ENCODE assay signal across 32 cellular contexts in the genomic region with DNA sequence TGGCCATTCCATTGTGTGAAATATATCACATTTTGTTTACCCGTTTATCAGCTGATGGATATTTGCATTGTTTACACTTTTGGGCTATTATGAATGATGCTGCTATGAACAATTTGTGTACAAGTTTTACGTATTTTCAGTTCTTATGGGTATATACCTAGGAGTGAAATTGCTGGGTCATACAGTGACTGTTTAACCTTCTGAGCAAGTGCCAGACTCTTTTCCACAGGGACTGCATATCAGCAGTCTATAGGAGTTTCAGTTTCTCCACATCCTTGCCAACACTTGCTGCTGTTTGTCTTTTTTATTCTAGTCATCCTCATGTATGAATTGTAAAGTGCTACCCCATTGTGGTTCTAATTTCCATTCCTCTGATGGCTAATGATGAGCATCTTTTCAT.
"Had no signal": no experiment of that assay in that cellular context is flagged by ENCODE, and none has a peak within 500 bp of the region (broad histone marks: within the 10 kb centered on the region; RNA-seq: fewer than 3 reads in every experiment).

No MANE protein-coding gene starts in this region.

- ATAC-seq: activated CD8-positive, alpha-beta memory T cell treated with anti-CD3 and anti-CD28 coated beads, Interleukin-2, amount 10 ng/mL, durations not matched to agents 7 days and 5 days; activated CD8-positive, alpha-beta T cell treated with anti-CD3 and anti-CD28 coated beads, Interleukin-2, amount 10 ng/mL, durations not matched to agents 7 days and 5 days; activated naive CD4-positive, alpha-beta T cell treated with anti-CD3 and anti-CD28 coated beads, Interleukin-2, amount 50 U/mL, for 72 hours; effector memory CD8-positive, alpha-beta T cell; foreskin keratinocyte; gastrocnemius medialis; heart left ventricle had no signal

- H3K9me3 Mint-ChIP-seq: activated B cell treated with CpG ODN at 0.5 μM for 24 hours; activated CD4-positive, alpha-beta memory T cell treated with anti-CD3 and anti-CD28 coated beads for 36 hours; activated CD4-positive, alpha-beta T cell treated with anti-CD3 and anti-CD28 coated beads, Interleukin-2, amount 10 ng/mL, durations not matched to agents 24 days and 14 days; activated naive CD4-positive, alpha-beta T cell treated with anti-CD3 and anti-CD28 coated beads, Interleukin-2, amount 10 ng/mL, durations not matched to agents 7 days and 5 days; activated naive CD4-positive, alpha-beta T cell treated with anti-CD3 and anti-CD28 coated beads, Interleukin-2, amount 50 U/mL, for 72 hours; activated T-helper 1 cell treated with anti-CD3 and anti-CD28 coated beads, Interleukin-12 subunit alpha, Interleukin-12 subunit beta, Interleukin-2, Interleukin-4 antibody, amounts not matched to agents 30 ng/mL and 10 ng/mL and 1 ng/mL, durations not matched to agents 14 hours and 24 hours and 36 hours; central memory CD8-positive, alpha-beta T cell; effector memory CD8-positive, alpha-beta T cell had no signal

- H3K4me1 ChIP-seq: esophagus muscularis mucosa, foreskin keratinocyte, gastrocnemius medialis had no signal

- DNase-seq: activated B cell treated with CpG ODN at 0.5 μM for 24 hours; activated CD4-positive, alpha-beta memory T cell treated with anti-CD3 and anti-CD28 coated beads for 36 hours; activated CD4-positive, alpha-beta T cell treated with anti-CD3 and anti-CD28 coated beads for 1 hour; activated CD4-positive, alpha-beta T cell treated with anti-CD3 and anti-CD28 coated beads, Interleukin-2, amount 10 ng/mL, durations not matched to agents 24 days and 14 days; activated CD8-positive, alpha-beta memory T cell treated with anti-CD3 and anti-CD28 coated beads, Interleukin-2, amount 10 ng/mL, durations not matched to agents 7 days and 5 days; activated CD8-positive, alpha-beta memory T cell treated with anti-CD3 and anti-CD28 coated beads, Interleukin-2, amount 50 U/mL, for 4 hours; activated CD8-positive, alpha-beta T cell treated with anti-CD3 and anti-CD28 coated beads, Interleukin-2, amount 10 ng/mL, durations not matched to agents 7 days and 5 days; activated gamma-delta T cell; activated naive CD4-positive, alpha-beta T cell; activated naive CD4-positive, alpha-beta T cell treated with anti-CD3 and anti-CD28 coated beads, Interleukin-2, amount 10 ng/mL, durations not matched to agents 7 days and 5 days; activated T-cell treated with anti-CD3 and anti-CD28 coated beads, Interleukin-2, amount 50 U/mL, for 1 hour; activated T-cell treated with anti-CD3 and anti-CD28 coated beads, Interleukin-2, amount 50 U/mL, for 48 hours; amniotic stem cell; anterior cingulate cortex; brain microvascular endothelial cell; cortex of kidney; effector CD4-positive, alpha-beta T cell; effector memory CD8-positive, alpha-beta T cell; erythroblast; foreskin keratinocyte; gastrocnemius medialis; glutamatergic neuron; heart left ventricle; T-helper 2 cell; WERI-Rb-1 had no signal

- H3K27ac ChIP-seq: brain microvascular endothelial cell, esophagus muscularis mucosa, foreskin keratinocyte, gastrocnemius medialis, heart left ventricle, WERI-Rb-1 had no signal

- H3K27ac Mint-ChIP-seq: activated B cell treated with CpG ODN at 0.5 μM for 24 hours; activated CD4-positive, alpha-beta memory T cell treated with anti-CD3 and anti-CD28 coated beads for 36 hours; activated CD4-positive, alpha-beta T cell treated with anti-CD3 and anti-CD28 coated beads, Interleukin-2, amount 10 ng/mL, durations not matched to agents 24 days and 14 days; activated CD8-positive, alpha-beta memory T cell treated with anti-CD3 and anti-CD28 coated beads, Interleukin-2, amount 10 ng/mL, durations not matched to agents 7 days and 5 days; activated CD8-positive, alpha-beta T cell treated with anti-CD3 and anti-CD28 coated beads, Interleukin-2, amount 10 ng/mL, durations not matched to agents 7 days and 5 days; activated naive CD4-positive, alpha-beta T cell treated with anti-CD3 and anti-CD28 coated beads, Interleukin-2, amount 10 ng/mL, durations not matched to agents 7 days and 5 days; activated naive CD4-positive, alpha-beta T cell treated with anti-CD3 and anti-CD28 coated beads, Interleukin-2, amount 50 U/mL, for 72 hours; activated T-helper 1 cell treated with anti-CD3 and anti-CD28 coated beads, Interleukin-12 subunit alpha, Interleukin-12 subunit beta, Interleukin-2, Interleukin-4 antibody, amounts not matched to agents 30 ng/mL and 10 ng/mL and 1 ng/mL, durations not matched to agents 14 hours and 24 hours and 36 hours; effector memory CD8-positive, alpha-beta T cell had no signal

- H3K4me3 Mint-ChIP-seq: activated B cell treated with CpG ODN at 0.5 μM for 24 hours; activated CD4-positive, alpha-beta memory T cell treated with anti-CD3 and anti-CD28 coated beads for 36 hours; activated CD4-positive, alpha-beta T cell treated with anti-CD3 and anti-CD28 coated beads, Interleukin-2, amount 10 ng/mL, durations not matched to agents 24 days and 14 days; activated CD8-positive, alpha-beta memory T cell treated with anti-CD3 and anti-CD28 coated beads, Interleukin-2, amount 10 ng/mL, durations not matched to agents 7 days and 5 days; activated CD8-positive, alpha-beta T cell treated with anti-CD3 and anti-CD28 coated beads, Interleukin-2, amount 10 ng/mL, durations not matched to agents 7 days and 5 days; activated naive CD4-positive, alpha-beta T cell treated with anti-CD3 and anti-CD28 coated beads, Interleukin-2, amount 10 ng/mL, durations not matched to agents 7 days and 5 days; activated T-helper 1 cell treated with anti-CD3 and anti-CD28 coated beads, Interleukin-12 subunit alpha, Interleukin-12 subunit beta, Interleukin-2, Interleukin-4 antibody, amounts not matched to agents 30 ng/mL and 10 ng/mL and 1 ng/mL, durations not matched to agents 14 hours and 24 hours and 36 hours; central memory CD8-positive, alpha-beta T cell; effector memory CD8-positive, alpha-beta T cell had no signal

- H3K27me3 Mint-ChIP-seq: activated B cell treated with CpG ODN at 0.5 μM for 24 hours; activated CD4-positive, alpha-beta memory T cell treated with anti-CD3 and anti-CD28 coated beads for 36 hours; activated CD4-positive, alpha-beta T cell treated with anti-CD3 and anti-CD28 coated beads, Interleukin-2, amount 10 ng/mL, durations not matched to agents 24 days and 14 days; activated CD8-positive, alpha-beta memory T cell treated with anti-CD3 and anti-CD28 coated beads, Interleukin-2, amount 10 ng/mL, durations not matched to agents 7 days and 5 days; activated naive CD4-positive, alpha-beta T cell treated with anti-CD3 and anti-CD28 coated beads, Interleukin-2, amount 10 ng/mL, durations not matched to agents 7 days and 5 days; central memory CD8-positive, alpha-beta T cell; effector memory CD8-positive, alpha-beta T cell had no signal

- H3K4me3 ChIP-seq: esophagus muscularis mucosa, gastrocnemius medialis, heart left ventricle had no signal

- H3K9me3 ChIP-seq: esophagus muscularis mucosa, gastrocnemius medialis, heart left ventricle had no signal

- H3K27me3 ChIP-seq: brain microvascular endothelial cell, esophagus muscularis mucosa, foreskin keratinocyte, gastrocnemius medialis, heart left ventricle had no signal

- FAIRE-seq: astrocyte, bronchial epithelial cell, TTC549 had no signal

- H3K36me3 ChIP-seq: brain microvascular endothelial cell had no signal

- H3K4me1 Mint-ChIP-seq: central memory CD8-positive, alpha-beta T cell had no signal
